In genomic region chr2:45888167-45888566, GRCh38 we compare ENCODE assay signal across 15 cellular contexts.
A peak's percentile ranks its signal among the peaks of the same experiment; 100 is the strongest.
DNase-seq lines count a peak whose midpoint lies in the region; ATAC-seq and TF ChIP-seq lines count a peak whose summit lies in the region.
"Had no signal": no experiment of that assay in that cellular context is flagged by ENCODE, and none has a peak within 500 bp of the region (broad histone marks: within the 10 kb centered on the region; RNA-seq: fewer than 3 reads in every experiment).

No MANE protein-coding gene starts in this region.

- CTCF ChIA-PET in activated naive CD4-positive, alpha-beta T cell treated with anti-CD3 and anti-CD28 coated beads for 36 hours (lab: Charles Lee), result interaction anchor here (0.6 to 1.3 kb wide), 3 partner anchors 9 to 109 kb away, joined by 3 to 4 read pairs (median 4); no protein-coding TSS in a partner anchor

- peak overlapping the region; percentile 84; the same call in 1 of the 2 replicates for H3K4me2 ChIP-seq in OCI-LY3 (ENCODE audit: low read length)
- H3K4me2 ChIP-seq: GM23338 had no signal

- no peak overlapping the region for H3K27ac Mint-ChIP-seq in activated naive CD4-positive, alpha-beta T cell treated with anti-CD3 and anti-CD28 coated beads for 36 hours
- H3K27ac Mint-ChIP-seq: activated CD8-positive, alpha-beta T cell treated with anti-CD3 and anti-CD28 coated beads for 36 hours; activated naive CD8-positive, alpha-beta T cell; GM23338; mesothelial cell of epicardium; T-helper 2 cell treated with Interferon-gamma antibody and Interleukin-4, amounts not matched to agents 5 μg/mL and 100 μg/mL, for 36 hours had no signal

- no peaks in the 10 kb centered on the region for H3K36me3 Mint-ChIP-seq in activated naive CD4-positive, alpha-beta T cell treated with anti-CD3 and anti-CD28 coated beads for 36 hours (ENCODE audit: low read depth)
- H3K36me3 Mint-ChIP-seq: activated naive CD8-positive, alpha-beta T cell; mesothelial cell of epicardium had no signal

- TF ChIP-seq CTCF in cardiac muscle cell (IDR thresholded peaks at IDR 0.05; ENCODE audit: low read depth, low read length) (no peak), heart left ventricle (IDR thresholded peaks at IDR 0.05) (no peak), OCI-LY3 (IDR thresholded peaks at IDR 0.05; ENCODE audit: low read depth, low read length) (no peak), gastroesophageal sphincter (IDR thresholded peaks at IDR 0.05) (no peak), vagina (IDR thresholded peaks at IDR 0.05) (no peak)

- no peaks in the 10 kb centered on the region for H3K36me3 ChIP-seq in cardiac muscle cell
- no peaks in the 10 kb centered on the region for H3K36me3 ChIP-seq in heart left ventricle
- no peaks in the 10 kb centered on the region for H3K36me3 ChIP-seq in OCI-LY3 (replicated peaks; ENCODE audit: low read depth, low read length)
- H3K36me3 ChIP-seq in gastroesophageal sphincter, result no peaks in the 10 kb centered on the region
- H3K36me3 ChIP-seq in vagina, result no peaks in the 10 kb centered on the region

- H3K9me3 Mint-ChIP-seq in activated naive CD4-positive, alpha-beta T cell treated with anti-CD3 and anti-CD28 coated beads for 36 hours, result no peaks in the 10 kb centered on the region
- H3K9me3 Mint-ChIP-seq: activated CD8-positive, alpha-beta T cell treated with anti-CD3 and anti-CD28 coated beads for 36 hours; GM23338; mesothelial cell of epicardium; T-helper 2 cell treated with Interferon-gamma antibody and Interleukin-4, amounts not matched to agents 5 μg/mL and 100 μg/mL, for 36 hours had no signal

- H3K4me1 ChIP-seq in cardiac muscle cell (ENCODE audit: low read depth) (peaks cover 91% of the 10 kb centered on the region), heart left ventricle (peaks cover 4 to 99% (median 64%) of the 10 kb centered on the region in 12 donors), OCI-LY3 (ENCODE audit: low read length) (peaks cover 52% of the 10 kb centered on the region), gastroesophageal sphincter (peaks cover 31 to 97% (median 58%) of the 10 kb centered on the region in 3 donors), vagina (peaks cover 85% of the 10 kb centered on the region)

- H3K4me1 Mint-ChIP-seq in activated naive CD4-positive, alpha-beta T cell treated with anti-CD3 and anti-CD28 coated beads for 36 hours (ENCODE audit: low read depth), result peaks cover 41% of the 10 kb centered on the region

- no peak overlapping the region for H2AFZ ChIP-seq in OCI-LY3 (ENCODE audit: low read depth, low read length)
- H2AFZ ChIP-seq: GM23338 had no signal

- 79 to 94% (median 81%) methylated on average over 3 of the region's 3 CpGs for WGBS in heart left ventricle, 4 donors
- 66 to 100% methylated on average over 1 to 3 of the region's 3 CpGs for WGBS in gastroesophageal sphincter (ENCODE audit: low coverage in 1 of 2), 2 donors

- TF ChIP-seq POLR2A in heart left ventricle (IDR thresholded peaks at IDR 0.05) (no peak), gastroesophageal sphincter (IDR thresholded peaks at IDR 0.05) (no peak), vagina (IDR thresholded peaks at IDR 0.05) (no peak)

- intact Hi-C loops in heart left ventricle (cut with DNase I), result loop anchor here in 5 of 10 donors (5.0 to 10.0 kb wide), 4 partner anchors 34 to 49 kb away; no protein-coding TSS in a partner anchor
- intact Hi-C loops in vagina (cut with DNase I), result no loop called here
- intact Hi-C loops in activated naive CD4-positive, alpha-beta T cell treated with anti-CD3 and anti-CD28 coated beads for 36 hours (cut with micrococcal nuclease), result no loop called here

- H3K27ac ChIP-seq in cardiac muscle cell, result peak overlapping the region; percentile 75
- peak overlapping the region in 2 of 12 donors; percentile 77 to 82 for H3K27ac ChIP-seq in heart left ventricle
- no peak overlapping the region for H3K27ac ChIP-seq in OCI-LY3 (ENCODE audit: low read length)
- H3K27ac ChIP-seq in gastroesophageal sphincter, result peak overlapping the region in 1 of 4 donors; percentile 53
- peak overlapping the region; percentile 76 for H3K27ac ChIP-seq in vagina

- H3K9ac ChIP-seq in OCI-LY3 (ENCODE audit: low read length), result no peak overlapping the region

- TF ChIP-seq EP300 in gastroesophageal sphincter (IDR thresholded peaks at IDR 0.05), result no peak

- no peak for ATAC-seq in heart left ventricle
- peak; percentile 28 for ATAC-seq in gastroesophageal sphincter
- ATAC-seq: activated CD8-positive, alpha-beta T cell treated with anti-CD3 and anti-CD28 coated beads for 36 hours had no signal

- DNase-seq in cardiac muscle cell (ENCODE audit: low read depth in 1 of 2, low spot score in 1 of 2), result peak in 1 of 2 donors; percentile 72
- DNase-seq in heart left ventricle, result no peak
- no peak for DNase-seq in vagina (ENCODE audit: extremely low spot score in 2 of 2)
- no peak for DNase-seq in UCSD-AML1 (lab: John Stamatoyannopoulos, UW; ENCODE audit: unreplicated experiment)
- DNase-seq in T-helper 2 cell, result no peak
- DNase-seq in activated naive CD4-positive, alpha-beta T cell treated with anti-CD3 and anti-CD28 coated beads for 36 hours, result no peak
- DNase-seq: activated CD8-positive, alpha-beta T cell treated with anti-CD3 and anti-CD28 coated beads for 36 hours; dermis blood vessel endothelial cell; hypothalamus had no signal

- no peaks in the 10 kb centered on the region for H3K27me3 ChIP-seq in cardiac muscle cell
- H3K27me3 ChIP-seq in heart left ventricle, result no peaks in the 10 kb centered on the region
- no peaks in the 10 kb centered on the region for H3K27me3 ChIP-seq in OCI-LY3 (ENCODE audit: low read depth, low read length)
- no peaks in the 10 kb centered on the region for H3K27me3 ChIP-seq in gastroesophageal sphincter
- H3K27me3 ChIP-seq in vagina, result no peaks in the 10 kb centered on the region

- H3K9me3 ChIP-seq in cardiac muscle cell (ENCODE audit: low read depth) (no peaks in the 10 kb centered on the region), heart left ventricle (no peaks in the 10 kb centered on the region), OCI-LY3 (ENCODE audit: insufficient read depth, low read length) (no peaks in the 10 kb centered on the region), gastroesophageal sphincter (no peaks in the 10 kb centered on the region), vagina (no peaks in the 10 kb centered on the region)

- no peaks in the 10 kb centered on the region for H4K20me1 ChIP-seq in OCI-LY3 (ENCODE audit: insufficient read depth, low read length)

- H3K27me3 Mint-ChIP-seq in activated naive CD4-positive, alpha-beta T cell treated with anti-CD3 and anti-CD28 coated beads for 36 hours (ENCODE audit: low read depth), result no peaks in the 10 kb centered on the region
- H3K27me3 Mint-ChIP-seq: activated CD8-positive, alpha-beta T cell treated with anti-CD3 and anti-CD28 coated beads for 36 hours; activated naive CD8-positive, alpha-beta T cell had no signal

- no peak overlapping the region for H3K4me3 Mint-ChIP-seq in activated naive CD4-positive, alpha-beta T cell treated with anti-CD3 and anti-CD28 coated beads for 36 hours
- H3K4me3 Mint-ChIP-seq: activated CD8-positive, alpha-beta T cell treated with anti-CD3 and anti-CD28 coated beads for 36 hours; activated naive CD8-positive, alpha-beta T cell; GM23338; mesothelial cell of epicardium; T-helper 2 cell treated with Interferon-gamma antibody and Interleukin-4, amounts not matched to agents 5 μg/mL and 100 μg/mL, for 36 hours had no signal

- no peak overlapping the region for H3K4me3 ChIP-seq in cardiac muscle cell
- H3K4me3 ChIP-seq in heart left ventricle, result no peak overlapping the region
- H3K4me3 ChIP-seq in OCI-LY3 (ENCODE audit: low read length), result no peak overlapping the region
- H3K4me3 ChIP-seq in gastroesophageal sphincter, result no peak overlapping the region
- no peak overlapping the region for H3K4me3 ChIP-seq in vagina
- H3K4me3 ChIP-seq: GM23338 had no signal

- no peaks in the 10 kb centered on the region for H3K79me2 ChIP-seq in OCI-LY3 (ENCODE audit: low read length)
